21 cellular contexts compared by ENCODE assay signal in the genomic region with DNA sequence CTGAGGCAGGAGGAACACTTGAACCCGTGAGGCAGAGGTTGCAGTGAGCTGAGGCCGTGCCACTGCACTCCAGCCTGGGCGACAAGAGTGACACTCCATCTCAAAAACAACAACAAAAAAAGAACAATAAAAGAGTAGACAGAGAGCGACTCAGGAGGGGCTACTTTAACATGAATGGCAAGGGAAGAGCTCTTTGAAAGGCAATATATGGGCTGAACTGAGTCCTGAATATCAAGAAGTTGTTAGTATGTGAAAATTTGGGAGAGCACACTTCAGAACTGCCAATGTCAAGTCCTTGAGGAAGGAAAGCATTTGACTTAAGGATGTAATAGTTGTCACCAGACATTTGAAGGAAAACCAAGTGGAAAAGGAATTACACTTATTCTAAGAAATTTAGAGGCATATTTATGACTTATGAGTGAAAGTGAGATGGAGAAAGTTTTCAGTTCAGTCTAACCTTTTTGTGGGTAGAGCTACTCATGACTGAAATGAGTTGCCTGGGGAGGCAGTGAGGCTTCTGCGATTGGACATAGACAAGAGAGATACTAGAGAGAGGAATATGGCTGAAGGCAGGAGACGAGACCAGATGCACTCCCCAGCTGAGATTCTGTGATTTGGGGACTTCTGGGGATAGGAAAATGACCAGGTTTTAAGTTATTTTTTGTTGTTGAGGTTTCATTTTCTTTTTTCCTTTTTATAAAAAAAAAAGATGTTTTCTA. TPM values are rescaled to one million over a fixed set of nuclear protein-coding genes. Genes with fewer than 3 reads are reported as not detected.
DNase-seq lines count a peak whose midpoint lies in the region; ATAC-seq and TF ChIP-seq lines count a peak whose summit lies in the region.
"Had no signal": no experiment of that assay in that cellular context is flagged by ENCODE, and none has a peak within 500 bp of the region (broad histone marks: within the 10 kb centered on the region; RNA-seq: fewer than 3 reads in every experiment).

No MANE protein-coding gene starts in this region.

- no peaks in the 10 kb centered on the region for H3K36me3 Mint-ChIP-seq in activated T-cell treated with anti-CD3 and anti-CD28 coated beads, Interleukin-2, amount 50 U/mL, for 24 hours (ENCODE audit: low read depth)
- H3K36me3 Mint-ChIP-seq: brain; CD8-positive, alpha-beta memory T cell had no signal

- H4K20me1 ChIP-seq in PC-3 (ENCODE audit: low read length) = no peaks in the 10 kb centered on the region

- H3K27ac Mint-ChIP-seq in activated T-cell treated with anti-CD3 and anti-CD28 coated beads, Interleukin-2, amount 50 U/mL, for 24 hours = peak overlapping the region; percentile 51
- H3K27ac Mint-ChIP-seq: brain; CD8-positive, alpha-beta memory T cell; T-helper 1 cell treated with Interleukin-12 subunit alpha and Interleukin-12 subunit beta and Interleukin-4 antibody, amounts not matched to agents 30 μg/mL and 1 μg/mL, for 36 hours had no signal

- H3K9me3 Mint-ChIP-seq in activated T-cell treated with anti-CD3 and anti-CD28 coated beads, Interleukin-2, amount 50 U/mL, for 24 hours = no peaks in the 10 kb centered on the region
- H3K9me3 Mint-ChIP-seq: CD8-positive, alpha-beta memory T cell; T-helper 1 cell treated with Interleukin-12 subunit alpha and Interleukin-12 subunit beta and Interleukin-4 antibody, amounts not matched to agents 30 μg/mL and 1 μg/mL, for 36 hours had no signal

- H3K27me3 ChIP-seq in spleen (replicated peaks in 1 of 7) = no peaks in the 10 kb centered on the region
- H3K27me3 ChIP-seq in PC-3 (ENCODE audit: low read length) = no peaks in the 10 kb centered on the region
- H3K27me3 ChIP-seq: upper lobe of right lung had no signal

- H3K27me3 Mint-ChIP-seq in activated T-cell treated with anti-CD3 and anti-CD28 coated beads, Interleukin-2, amount 50 U/mL, for 24 hours = peaks cover 2% of the 10 kb centered on the region

- H3K4me3 ChIP-seq in spleen (no peak overlapping the region), PC-3 (ENCODE audit: low read length) (no peak overlapping the region)
- H3K4me3 ChIP-seq: upper lobe of right lung had no signal

- no TSS peak for BruUV-seq in PC-3 (replicated peaks; lab: Mats Ljungman, UMichigan)

- no peak for TF ChIP-seq CTCF in spleen (IDR thresholded peaks at IDR 0.05 in 8 of 11, conservative IDR thresholded peaks at IDR 0.05 in 3 of 11)
- TF ChIP-seq CTCF in PC-3 (conservative IDR thresholded peaks at IDR 0.05; ENCODE audit: low read depth, low read length) = no peak

- 84 to 89% (median 87%) methylated on average over 6 of the region's 6 CpGs for WGBS in spleen, 5 donors

- no peak for TF ChIP-seq POLR2A in spleen (IDR thresholded peaks at IDR 0.05)

- H3K9me2 ChIP-seq in PC-3 (replicated peaks; ENCODE audit: low read length) = no peaks in the 10 kb centered on the region

- H3K27ac ChIP-seq in spleen (no peak overlapping the region), PC-3 (ENCODE audit: low read length) (no peak overlapping the region)
- H3K27ac ChIP-seq: upper lobe of right lung had no signal

- no peaks in the 10 kb centered on the region for H3K4me1 ChIP-seq in spleen
- H3K4me1 ChIP-seq in PC-3 (ENCODE audit: insufficient read depth, low read length) = no peaks in the 10 kb centered on the region
- H3K4me1 ChIP-seq: upper lobe of right lung had no signal

- intact Hi-C loops in spleen (cut with DNase I; ENCODE audit: low total_unique reads) (no loop called here), PC-3 (cut with micrococcal nuclease) (no loop called here)

- peak; percentile 54 for ATAC-seq in GM19463 (IDR thresholded peaks at IDR 0.05; ENCODE audit: unreplicated experiment)
- ATAC-seq in HG03039 (IDR thresholded peaks at IDR 0.05; ENCODE audit: unreplicated experiment) = peak; percentile 59
- no peak for ATAC-seq in PC-3
- ATAC-seq: right cardiac atrium, upper lobe of right lung had no signal

- H3K36me3 ChIP-seq in spleen (no peaks in the 10 kb centered on the region), PC-3 (ENCODE audit: low read depth, low read length) (no peaks in the 10 kb centered on the region)
- H3K36me3 ChIP-seq: upper lobe of right lung had no signal

- no peak overlapping the region for H3K4me3 Mint-ChIP-seq in activated T-cell treated with anti-CD3 and anti-CD28 coated beads, Interleukin-2, amount 50 U/mL, for 24 hours
- H3K4me3 Mint-ChIP-seq: brain; CD8-positive, alpha-beta memory T cell; T-helper 1 cell treated with Interleukin-12 subunit alpha and Interleukin-12 subunit beta and Interleukin-4 antibody, amounts not matched to agents 30 μg/mL and 1 μg/mL, for 36 hours had no signal

- no peak for DNase-seq in activated T-cell treated with anti-CD3 and anti-CD28 coated beads, Interleukin-2, amount 50 U/mL, for 24 hours
- DNase-seq in activated T-cell treated with anti-CD3 and anti-CD28 coated beads, Interleukin-2, amount 50 U/mL, for 1 hour = no peak
- peak; percentile 38 for DNase-seq in stimulated activated CD8-positive, alpha-beta memory T cell treated with anti-CD3 and anti-CD28 coated beads, Interleukin-4, amount 100 ng/mL, for 48 hours
- DNase-seq in NCI-H446 treated with DMSO at 0.1 percent for 48 hours (lab: John Stamatoyannopoulos, UW) (no peak), spleen (no peak), PC-3 (no peak)
- DNase-seq: activated CD4-positive, alpha-beta T cell treated with anti-CD3 and anti-CD28 coated beads for 1 hour; activated gamma-delta T cell treated with Interleukin-2 at 50 U/mL for 16 hours; CD8-positive, alpha-beta memory T cell; dermis blood vessel endothelial cell; hippocampal formation; KBM-7; midbrain; NCI-H1092 treated with DMSO at 0.1 percent for 48 hours; right cardiac atrium; upper lobe of right lung had no signal

- no peak overlapping the region for H3K9ac ChIP-seq in PC-3 (ENCODE audit: low read length)

- H2AFZ ChIP-seq in PC-3 (ENCODE audit: low read length) = no peak overlapping the region

- no peak overlapping the region for H3K4me2 ChIP-seq in PC-3 (ENCODE audit: low read length)

- no peaks in the 10 kb centered on the region for H3K79me2 ChIP-seq in PC-3 (ENCODE audit: low read length)

- H3K9me3 ChIP-seq in spleen (no peaks in the 10 kb centered on the region), PC-3 (ENCODE audit: low read length) (no peaks in the 10 kb centered on the region)
- H3K9me3 ChIP-seq: upper lobe of right lung had no signal

- POLR2A ChIA-PET in PC-3 (lab: Charles Lee; ENCODE audit: unreplicated experiment) = no interaction called here

- peaks cover 9% of the 10 kb centered on the region for H3K4me1 Mint-ChIP-seq in activated T-cell treated with anti-CD3 and anti-CD28 coated beads, Interleukin-2, amount 50 U/mL, for 24 hours (ENCODE audit: low read depth)
- H3K4me1 Mint-ChIP-seq: CD8-positive, alpha-beta memory T cell had no signal

- CTCF ChIA-PET in PC-3 (lab: Charles Lee) = no interaction called here

- H3F3A ChIP-seq in PC-3 (ENCODE audit: low read length, unreplicated experiment) = no peaks in the 10 kb centered on the region

RNA-seq across cellular contexts. Expression of a gene that starts 48.6 kb away (rescaled TPM):
- 10 to 100 TPM in 2 of 7 donors, 1 to 10 TPM in 5; 4.9 to 19.9 (median 6.9) TPM for total RNA-seq in spleen
- polyA plus RNA-seq in spleen = 1 to 10 TPM in 1 of 3 donors, under 1 TPM in 2; 0.24 to 1.3 (median 0.46) TPM
- 0.69 and 2.9 TPM in 2 replicates for total RNA-seq in PC-3 (2014; rRNA removed)
- total RNA-seq: fibroblast of lung had no signal
- polyA plus RNA-seq: fibroblast of lung had no signal

RNA-seq across cellular contexts. Expression of a gene that starts 56.9 kb away (rescaled TPM):
- total RNA-seq in spleen (10 to 100 TPM; 16.2 to 21.8 (median 17.5) TPM), PC-3 (2014; rRNA removed) (21.4 and 28.6 TPM in 2 replicates)
- 10 to 100 TPM; 16.3 to 21.9 (median 17.7) TPM for polyA plus RNA-seq in spleen
